8 cellular contexts compared by ENCODE assay signal in genomic region chr17:30332057-30332542, GRCh38. TPM values are rescaled to one million over a fixed set of nuclear protein-coding genes. Genes with fewer than 3 reads are reported as not detected.
DNase-seq lines count a peak whose midpoint lies in the region; ATAC-seq lines count a peak whose summit lies in the region.

No MANE protein-coding gene starts in this region.

- peaks cover 57% of the 10 kb centered on the region for H3K4me1 Mint-ChIP-seq in activated CD4-positive, alpha-beta T cell treated with anti-CD3 and anti-CD28 coated beads, Interleukin-2, amount 10 ng/mL, durations not matched to agents 7 days and 5 days

- intact Hi-C loops in head of caudate nucleus (cut with DNase I), result no loop called here

- peak overlapping the region; percentile 41 for H3K4me3 Mint-ChIP-seq in activated CD4-positive, alpha-beta T cell treated with anti-CD3 and anti-CD28 coated beads, Interleukin-2, amount 10 ng/mL, durations not matched to agents 7 days and 5 days

- CTCF ChIA-PET in activated CD4-positive, alpha-beta T cell treated with anti-CD3 and anti-CD28 coated beads, Interleukin-2, amount 10 ng/mL, durations not matched to agents 7 days and 5 days (lab: Charles Lee), result interaction anchor here (0.9 kb wide), 1 partner anchor 9 kb away, joined by 4 read pairs; no protein-coding TSS in a partner anchor

- peak; percentile 89 for DNase-seq in EH (ENCODE audit: low read depth)
- peak; percentile 62 for DNase-seq in activated CD4-positive, alpha-beta T cell treated with anti-CD3 and anti-CD28 coated beads, Interleukin-2, amount 10 ng/mL, durations not matched to agents 7 days and 5 days
- peak; percentile 59 for DNase-seq in foreskin melanocyte
- no peak for DNase-seq in NCI-H2107 (lab: John Stamatoyannopoulos, UW)
- no peak for DNase-seq in head of caudate nucleus
- DNase-seq in NCI-H748 (lab: John Stamatoyannopoulos, UW; ENCODE audit: unreplicated experiment), result no peak
- no peak for DNase-seq in NK-92 (lab: John Stamatoyannopoulos, UW; ENCODE audit: unreplicated experiment)

- H3K27ac Mint-ChIP-seq in activated CD4-positive, alpha-beta T cell treated with anti-CD3 and anti-CD28 coated beads, Interleukin-2, amount 10 ng/mL, durations not matched to agents 7 days and 5 days, result peak overlapping the region; percentile 88

- ATAC-seq in HG02973 (IDR thresholded peaks at IDR 0.05; ENCODE audit: unreplicated experiment), result peak; percentile 39

- peaks cover 2% of the 10 kb centered on the region for H3K36me3 Mint-ChIP-seq in activated CD4-positive, alpha-beta T cell treated with anti-CD3 and anti-CD28 coated beads, Interleukin-2, amount 10 ng/mL, durations not matched to agents 7 days and 5 days (ENCODE audit: low read depth)

- H3K9me3 Mint-ChIP-seq in activated CD4-positive, alpha-beta T cell treated with anti-CD3 and anti-CD28 coated beads, Interleukin-2, amount 10 ng/mL, durations not matched to agents 7 days and 5 days, result peaks cover 3% of the 10 kb centered on the region

- peaks cover 2% of the 10 kb centered on the region for H3K27me3 Mint-ChIP-seq in activated CD4-positive, alpha-beta T cell treated with anti-CD3 and anti-CD28 coated beads, Interleukin-2, amount 10 ng/mL, durations not matched to agents 7 days and 5 days

- POLR2A ChIA-PET in activated CD4-positive, alpha-beta T cell treated with anti-CD3 and anti-CD28 coated beads, Interleukin-2, amount 10 ng/mL, durations not matched to agents 7 days and 5 days (lab: Charles Lee), result no interaction called here

RNA-seq across cellular contexts. Expression of gene TMIGD1, which starts 1.8 kb away (rescaled TPM):
- not detected for total RNA-seq in activated CD4-positive, alpha-beta T cell treated with anti-CD3 and anti-CD28 coated beads, Interleukin-2, amount 10 ng/mL, durations not matched to agents 7 days and 5 days

RNA-seq across cellular contexts. Expression of gene BLMH, which starts 40.4 kb away (rescaled TPM):
- total RNA-seq in activated CD4-positive, alpha-beta T cell treated with anti-CD3 and anti-CD28 coated beads, Interleukin-2, amount 10 ng/mL, durations not matched to agents 7 days and 5 days, result 10 to 100 TPM; 47.0 to 52.7 TPM

RNA-seq across cellular contexts. Expression of gene CPD, which starts 46.6 kb away (rescaled TPM):
- 10 to 100 TPM; 19.9 to 20.6 TPM for total RNA-seq in activated CD4-positive, alpha-beta T cell treated with anti-CD3 and anti-CD28 coated beads, Interleukin-2, amount 10 ng/mL, durations not matched to agents 7 days and 5 days

Comparison
In these comparisons a context has a peak if more than half of its experiments do, and no peak if none do; other contexts are left out.
1. DNase-seq: peak in EH (single experiment), activated CD4-positive, alpha-beta T cell treated with anti-CD3 and anti-CD28 coated beads, Interleukin-2, amount 10 ng/mL, durations not matched to agents 7 days and 5 days (single experiment) and foreskin melanocyte (single experiment); none in NCI-H2107 (single experiment), head of caudate nucleus (0 of 42), NCI-H748 (single experiment) and NK-92 (single experiment).